Comparison of ENCODE assay signal across 1 cellular context in the genomic region with DNA sequence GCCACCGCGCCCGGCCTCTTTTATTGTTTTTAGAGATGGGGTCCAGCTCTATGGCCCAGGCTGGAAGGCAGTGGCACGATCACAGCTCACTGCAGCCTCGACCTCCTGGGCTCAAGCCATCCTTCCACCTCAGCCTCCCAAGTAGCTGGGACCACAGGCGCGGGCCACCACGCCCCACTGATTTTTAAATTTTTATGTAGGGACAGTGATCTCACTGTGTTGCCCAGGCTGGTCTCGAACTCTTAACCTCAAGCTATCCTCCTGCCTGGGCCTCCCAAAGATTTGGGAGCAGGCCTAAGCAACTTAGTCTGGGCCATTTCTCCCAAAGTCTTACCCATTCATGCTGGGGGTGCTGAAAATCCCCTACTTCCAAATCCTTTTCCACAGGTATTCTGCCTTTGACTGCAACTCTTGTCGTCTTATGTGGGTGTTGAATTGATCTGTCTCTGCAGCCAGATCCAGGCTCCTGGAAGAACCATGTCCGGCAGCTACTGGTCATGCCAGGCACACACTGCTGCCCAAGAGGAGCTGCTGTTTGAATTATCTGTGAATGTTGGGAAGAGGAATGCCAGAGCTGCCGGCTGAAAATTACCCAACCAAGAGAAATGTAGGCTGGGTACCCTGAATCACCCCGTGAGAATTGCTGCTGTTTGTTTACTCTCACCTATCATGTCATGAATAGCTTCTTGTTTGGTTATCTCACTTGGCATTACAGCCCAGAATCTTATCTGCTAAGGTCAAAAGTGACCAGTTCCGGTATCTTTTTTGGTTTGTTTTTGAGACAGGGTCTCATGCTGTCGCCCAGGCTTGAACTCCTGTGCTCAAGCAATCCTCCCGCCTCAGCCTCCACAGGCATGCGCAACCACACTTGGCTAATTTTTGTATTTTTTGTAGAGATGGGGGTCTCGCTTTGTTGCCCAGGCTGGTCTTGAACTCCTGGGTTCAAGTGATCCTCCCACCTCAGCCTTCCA.
TF ChIP-seq lines count a peak whose summit lies in the region.

No MANE protein-coding gene starts in this region.

TF ChIP-seq in endothelial cell of umbilical vein, 7 proteins besides CTCF, POLR2A, EP300 and RAD21:
- TF ChIP-seq POLR2AphosphoS5 (IDR thresholded peaks at IDR 0.05; ENCODE audit: insufficient read depth, low read depth, low read length) (no peak), JUN (IDR thresholded peaks at IDR 0.05; ENCODE audit: borderline replicate concordance, insufficient read depth, insufficient read length, low read depth) (no peak), MYC (IDR thresholded peaks at IDR 0.05; ENCODE audit: low read depth, low read length) (no peak), EZH2 (IDR thresholded peaks at IDR 0.05; ENCODE audit: borderline replicate concordance, low read depth, low read length, severe bottlenecking) (no peak), FOS (IDR thresholded peaks at IDR 0.05; ENCODE audit: borderline replicate concordance, insufficient read depth, low read length) (no peak), GATA2 (IDR thresholded peaks at IDR 0.05; ENCODE audit: insufficient read depth, insufficient read length, low read depth, low read length) (no peak)
- TF ChIP-seq, protein P1, sequence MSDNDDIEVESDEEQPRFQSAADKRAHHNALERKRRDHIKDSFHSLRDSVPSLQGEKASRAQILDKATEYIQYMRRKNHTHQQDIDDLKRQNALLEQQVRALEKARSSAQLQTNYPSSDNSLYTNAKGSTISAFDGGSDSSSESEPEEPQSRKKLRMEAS (IDR thresholded peaks at IDR 0.05; ENCODE audit: insufficient read depth, insufficient read length) = no peak
TF ChIP-seq in endothelial cell of umbilical vein: peak in this region for 0.
